In the genomic region with DNA sequence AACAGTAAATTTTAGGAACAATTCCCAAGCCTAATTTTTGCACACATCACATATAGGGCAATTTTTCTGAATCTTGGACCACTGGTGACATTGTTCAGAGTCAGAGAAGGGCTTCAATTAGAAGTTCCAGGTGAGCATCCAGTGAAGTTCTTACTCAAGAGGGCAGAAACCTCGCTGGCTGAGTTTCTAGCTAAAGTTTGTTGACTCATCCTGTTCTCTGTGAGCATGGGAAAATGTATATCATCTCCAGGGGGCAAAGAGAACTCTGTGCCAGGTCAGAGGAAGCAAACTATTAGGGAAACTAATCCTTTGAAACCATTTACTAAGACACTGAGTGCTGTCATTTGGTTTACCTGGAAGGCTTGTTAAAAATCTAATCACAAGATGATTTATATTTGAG, we compare ENCODE assay signal across 24 cellular contexts.
A peak's percentile ranks its signal among the peaks of the same experiment; 100 is the strongest.
DNase-seq lines count a peak whose midpoint lies in the region; FAIRE-seq and TF ChIP-seq lines count a peak whose summit lies in the region.
"Had no signal": no experiment of that assay in that cellular context is flagged by ENCODE, and none has a peak within 500 bp of the region (broad histone marks: within the 10 kb centered on the region; RNA-seq: fewer than 3 reads in every experiment).

No MANE protein-coding gene starts in this region.

- no peaks in the 10 kb centered on the region for H3K79me1 ChIP-seq in H1 (ENCODE audit: low read depth, low read length)

- no peak overlapping the region for H3K18ac ChIP-seq in H1 (ENCODE audit: extremely low read depth, low read length)

- peaks cover 3% of the 10 kb centered on the region for H3K27me3 Mint-ChIP-seq in nephron progenitor cell (ENCODE audit: low read depth, poor library complexity)
- H3K27me3 Mint-ChIP-seq: activated naive CD4-positive, alpha-beta T cell treated with anti-CD3 and anti-CD28 coated beads, Interleukin-2, amount 10 ng/mL, durations not matched to agents 7 days and 5 days had no signal

- TF ChIP-seq POLR2A in H1 (IDR thresholded peaks at IDR 0.05; ENCODE audit: control extremely low read depth in 1 of 2, low read depth in 2 of 2, low read length in 2 of 2) = no peak

- no peaks in the 10 kb centered on the region for H3K9me3 Mint-ChIP-seq in nephron progenitor cell
- H3K9me3 Mint-ChIP-seq: neural progenitor cell had no signal

- no peaks in the 10 kb centered on the region for H3K9me3 ChIP-seq in H1 (ENCODE audit: insufficient read depth in 2 of 2, low read depth in 1 of 2, low read length in 1 of 2)
- H3K9me3 ChIP-seq: BLaER1, gastrocnemius medialis had no signal

- H3K36me3 Mint-ChIP-seq in nephron progenitor cell (ENCODE audit: low read depth) = no peaks in the 10 kb centered on the region
- H3K36me3 Mint-ChIP-seq: activated naive CD4-positive, alpha-beta T cell treated with anti-CD3 and anti-CD28 coated beads, Interleukin-2, amount 10 ng/mL, durations not matched to agents 7 days and 5 days; immature natural killer cell; neural progenitor cell had no signal

- H2BK15ac ChIP-seq in H1 (ENCODE audit: low read length) = no peak overlapping the region

- no peak overlapping the region for H3K56ac ChIP-seq in H1 (replicated peaks; ENCODE audit: insufficient read length, low read depth, low read length)

- no peak overlapping the region for H2BK5ac ChIP-seq in H1 (ENCODE audit: low read depth, low read length)

- no peak overlapping the region for H4K91ac ChIP-seq in H1 (replicated peaks; ENCODE audit: insufficient read length, low read length)

- no peak overlapping the region for H3K9ac ChIP-seq in H1 (replicated peaks in 1 of 4; ENCODE audit: extremely low read depth in 1 of 4, low read depth in 3 of 4, low read length in 3 of 4)
- H3K9ac ChIP-seq: BLaER1, neural progenitor cell, parathyroid adenoma had no signal

- POLR2A ChIA-PET in H1 (lab: Charles Lee; ENCODE audit: partially characterized antibody) = no interaction called here

- TF ChIP-seq CTCF in H1 (IDR thresholded peaks at IDR 0.05; ENCODE audit: control extremely low read depth in 1 of 3, insufficient read depth in 1 of 3, low read depth in 1 of 3, low read length in 3 of 3) = no peak
- TF ChIP-seq CTCF in nephron progenitor cell (IDR thresholded peaks at IDR 0.05) = no peak

- no peak overlapping the region for H3K27ac ChIP-seq in H1 (ENCODE audit: low read depth, low read length)
- H3K27ac ChIP-seq: BLaER1, gastrocnemius medialis, neural progenitor cell, parathyroid adenoma, skin epidermis had no signal

- no peak overlapping the region for H3K4me2 ChIP-seq in H1 (ENCODE audit: insufficient read depth in 1 of 2, low read depth in 2 of 2, low read length in 2 of 2)
- H3K4me2 ChIP-seq: BLaER1, neural progenitor cell had no signal

- H3K4ac ChIP-seq in H1 (replicated peaks; ENCODE audit: insufficient read length, low read depth, low read length) = no peak overlapping the region

- no peak overlapping the region for H3K23ac ChIP-seq in H1 (ENCODE audit: insufficient read length)

- DNase-seq in HT1080 (ENCODE audit: low read depth) (peak; percentile 18), amniotic epithelial cell (ENCODE audit: low read depth) (peak; percentile 67), H1 (ENCODE audit: low read depth in 1 of 2, low spot score in 2 of 2) (no peak), renal cortical epithelial cell (ENCODE audit: low read depth) (peak; percentile 49), hippocampal formation (lab: John Stamatoyannopoulos, UW) (no peak), nephron progenitor cell (no peak), cerebellar nuclear complex (lab: John Stamatoyannopoulos, UW) (no peak)
- no peak for DNase-seq in stimulated activated CD4-positive, alpha-beta T cell treated with anti-CD3 and anti-CD28 coated beads, Interleukin-1b, Interleukin-23, amount 100 ng/mL, for 48 hours
- DNase-seq: activated CD8-positive, alpha-beta T cell treated with anti-CD3 and anti-CD28 coated beads, Interleukin-2, amount 10 ng/mL, durations not matched to agents 7 days and 5 days; activated naive CD4-positive, alpha-beta T cell treated with anti-CD3 and anti-CD28 coated beads, Interleukin-2, amount 10 ng/mL, durations not matched to agents 7 days and 5 days; amniotic stem cell; central memory CD4-positive, alpha-beta T cell; dermis blood vessel endothelial cell; gastrocnemius medialis; immature natural killer cell; MV-4-11; NCI-H1436 treated with DMSO at 0.1 percent for 48 hours; NCI-H774; SIG-M5; stimulated activated naive CD8-positive, alpha-beta T cell treated with anti-CD3 and anti-CD28 coated beads, Interleukin-15, Interleukin-2, amounts not matched to agents 100 U/mL and 50 U/mL, for 24 hours had no signal

- H2BK20ac ChIP-seq in H1 (ENCODE audit: low read length) = no peak overlapping the region

- no peak for TF ChIP-seq EP300 in H1 (IDR thresholded peaks at IDR 0.05; ENCODE audit: borderline replicate concordance in 1 of 2, low read depth in 2 of 2, low read length in 2 of 2)

- no peak overlapping the region for H2AK5ac ChIP-seq in H1 (ENCODE audit: low read depth, low read length)

- H4K8ac ChIP-seq in H1 (ENCODE audit: extremely low read depth, insufficient read depth, low read length) = no peak overlapping the region

- no peaks in the 10 kb centered on the region for H3K4me1 ChIP-seq in H1 (replicated peaks in 1 of 4; ENCODE audit: control insufficient read depth in 3 of 4, insufficient read depth in 4 of 4, low read length in 3 of 4)
- H3K4me1 ChIP-seq: BLaER1, gastrocnemius medialis, neural progenitor cell, parathyroid adenoma had no signal

- no peak for TF ChIP-seq RAD21 in H1 (IDR thresholded peaks at IDR 0.05 in 1 of 2, conservative IDR thresholded peaks at IDR 0.05 in 1 of 2; ENCODE audit: low read depth in 2 of 2, low read length in 2 of 2)

- H3K4me3 Mint-ChIP-seq in nephron progenitor cell = no peak overlapping the region
- H3K4me3 Mint-ChIP-seq: activated CD8-positive, alpha-beta T cell treated with anti-CD3 and anti-CD28 coated beads, Interleukin-2, amount 10 ng/mL, durations not matched to agents 7 days and 5 days; activated naive CD4-positive, alpha-beta T cell treated with anti-CD3 and anti-CD28 coated beads, Interleukin-2, amount 10 ng/mL, durations not matched to agents 7 days and 5 days; immature natural killer cell; neural progenitor cell had no signal

- no peak overlapping the region for H4K5ac ChIP-seq in H1 (ENCODE audit: insufficient read length, low read depth, low read length)

- CTCF ChIA-PET in H1 (lab: Charles Lee; ENCODE audit: partially characterized antibody) = no interaction called here

- H3K14ac ChIP-seq in H1 (ENCODE audit: insufficient read length) = no peak overlapping the region

- no peak overlapping the region for H2BK12ac ChIP-seq in H1 (ENCODE audit: low read depth, low read length)

- 0 out of 2 replicates have a peak overlapping the region, but pooled peaks have one; percentile 10 for H2AFZ ChIP-seq in H1 (ENCODE audit: low read length)
- H2AFZ ChIP-seq: neural progenitor cell, parathyroid adenoma had no signal

- no peak overlapping the region for H3K4me3 ChIP-seq in H1 (ENCODE audit: extremely low read depth in 1 of 4, insufficient read depth in 2 of 4, low read depth in 3 of 4, low read length in 4 of 4)
- H3K4me3 ChIP-seq: BLaER1, gastrocnemius medialis, neural progenitor cell, skin epidermis had no signal

- no peak overlapping the region for H3K27ac Mint-ChIP-seq in nephron progenitor cell
- H3K27ac Mint-ChIP-seq: activated CD8-positive, alpha-beta T cell treated with anti-CD3 and anti-CD28 coated beads, Interleukin-2, amount 10 ng/mL, durations not matched to agents 7 days and 5 days; activated naive CD4-positive, alpha-beta T cell treated with anti-CD3 and anti-CD28 coated beads, Interleukin-2, amount 10 ng/mL, durations not matched to agents 7 days and 5 days; immature natural killer cell; neural progenitor cell had no signal

- no peak overlapping the region for H2BK120ac ChIP-seq in H1 (replicated peaks; ENCODE audit: low read depth, low read length)

- WGBS in H1 (ENCODE audit: extremely low coverage in 1 of 2, insufficient coverage in 1 of 2, insufficient read length in 1 of 2, insufficient replicate concordance in 2 of 2, low coverage in 1 of 2, low lambda C conversion rate in 2 of 2, missing lambda C conversion rate in 1 of 2), 2 experiments = 73% methylated on average over 1 of the region's 1 CpG; no CpG with 5 or more reads in 1 of the 2 experiments

- FAIRE-seq in H1 (lab: Jason Lieb, UNC) = no peak

- no peaks in the 10 kb centered on the region for H4K20me1 ChIP-seq in H1 (replicated peaks in 1 of 2; ENCODE audit: control insufficient read depth in 1 of 2, insufficient read depth in 2 of 2, low read length in 2 of 2)
- H4K20me1 ChIP-seq: BLaER1 had no signal

- no peaks in the 10 kb centered on the region for H3K23me2 ChIP-seq in H1 (ENCODE audit: low read depth, low read length)

- H3K4me1 Mint-ChIP-seq in nephron progenitor cell = no peaks in the 10 kb centered on the region
- H3K4me1 Mint-ChIP-seq: activated naive CD4-positive, alpha-beta T cell treated with anti-CD3 and anti-CD28 coated beads, Interleukin-2, amount 10 ng/mL, durations not matched to agents 7 days and 5 days; immature natural killer cell; neural progenitor cell had no signal

- H3K27me3 ChIP-seq in H1 (replicated peaks in 1 of 4; ENCODE audit: control insufficient read depth in 3 of 4, extremely low read depth in 1 of 4, insufficient read depth in 3 of 4, low read length in 3 of 4) = no peaks in the 10 kb centered on the region
- H3K27me3 ChIP-seq: BLaER1, gastrocnemius medialis, neural progenitor cell had no signal

- H3K36me3 ChIP-seq in H1 (ENCODE audit: control insufficient read depth in 2 of 4, insufficient read depth in 4 of 4, low read length in 3 of 4) = no peaks in the 10 kb centered on the region
- H3K36me3 ChIP-seq: BLaER1, gastrocnemius medialis, neural progenitor cell had no signal

- H3K79me2 ChIP-seq in H1 (ENCODE audit: control insufficient read depth in 1 of 2, insufficient read depth in 2 of 2, low read length in 2 of 2) = no peaks in the 10 kb centered on the region
- H3K79me2 ChIP-seq: parathyroid adenoma had no signal

TF ChIP-seq in H1, 55 proteins besides CTCF, POLR2A, EP300 and RAD21:
- TF ChIP-seq CBX5 (IDR thresholded peaks at IDR 0.05; ENCODE audit: low read depth, low read length) (no peak), SIX5 (IDR thresholded peaks at IDR 0.05; ENCODE audit: low read depth, low read length) (no peak), SRF (IDR thresholded peaks at IDR 0.05; ENCODE audit: low read depth, low read length) (no peak), HDAC2 (IDR thresholded peaks at IDR 0.05; ENCODE audit: borderline replicate concordance in 1 of 2, low read depth in 2 of 2, low read length in 2 of 2) (no peak), TAF7 (optimal IDR thresholded peaks at IDR 0.05; ENCODE audit: borderline replicate concordance, low read depth, low read length) (no peak)

Comparison
In these comparisons a context has a peak if more than half of its experiments do, and no peak if none do; other contexts are left out.
1. DNase-seq: peak in HT1080 (single experiment), amniotic epithelial cell (single experiment) and renal cortical epithelial cell (single experiment); none in H1 (0 of 2), hippocampal formation (0 of 2), stimulated activated CD4-positive, alpha-beta T cell treated with anti-CD3 and anti-CD28 coated beads, Interleukin-1b, Interleukin-23, amount 100 ng/mL, for 48 hours (single experiment), nephron progenitor cell (single experiment) and cerebellar nuclear complex (0 of 2).